2 cellular contexts compared by ENCODE assay signal in genomic region chr19:48637948-48638830, GRCh38.
TF ChIP-seq lines count a peak whose summit lies in the region.

No MANE protein-coding gene starts in this region.

TF ChIP-seq in HCT116, 20 proteins besides CTCF, POLR2A, EP300 and RAD21:
- TF ChIP-seq TCF7L2 (IDR thresholded peaks at IDR 0.05; ENCODE audit: borderline replicate concordance, extremely low read depth, insufficient read depth, insufficient read length): peak; percentile 79
- no peak for TF ChIP-seq CEBPB (IDR thresholded peaks at IDR 0.05; ENCODE audit: low read depth)
- TF ChIP-seq POLR2AphosphoS5 (IDR thresholded peaks at IDR 0.05; ENCODE audit: low read depth, low read length): peak; percentile 72

TF ChIP-seq in SK-N-SH, 30 proteins besides CTCF, POLR2A, EP300 and RAD21:
- no peak for TF ChIP-seq NRF1 (IDR thresholded peaks at IDR 0.05; ENCODE audit: low read depth, low read length)
- TF ChIP-seq MEF2A (IDR thresholded peaks at IDR 0.05; ENCODE audit: borderline replicate concordance, low read depth): no peak
- TF ChIP-seq NFIC (IDR thresholded peaks at IDR 0.05; ENCODE audit: borderline replicate concordance): no peak
- no peak for TF ChIP-seq MXI1 (IDR thresholded peaks at IDR 0.05; ENCODE audit: low read depth, low read length)
- no peak for TF ChIP-seq FOSL2 (IDR thresholded peaks at IDR 0.05; ENCODE audit: borderline replicate concordance, low read depth)
- no peak for TF ChIP-seq ELF1 (IDR thresholded peaks at IDR 0.05)
- TF ChIP-seq RXRA (IDR thresholded peaks at IDR 0.05; ENCODE audit: borderline replicate concordance, low read depth): no peak
- no peak for TF ChIP-seq FOXM1 (IDR thresholded peaks at IDR 0.05; ENCODE audit: low read depth)
- no peak for TF ChIP-seq USF2 (IDR thresholded peaks at IDR 0.05; ENCODE audit: borderline replicate concordance, low read depth, low read length)
- no peak for TF ChIP-seq EZH2phosphoT487 (IDR thresholded peaks at IDR 0.05; ENCODE audit: borderline replicate concordance, low read depth)
- peak; percentile 24; the same call in 1 of the 2 replicates for TF ChIP-seq REST (IDR thresholded peaks at IDR 0.05; ENCODE audit: low read depth, low read length)
- TF ChIP-seq TEAD4 (IDR thresholded peaks at IDR 0.05; ENCODE audit: borderline replicate concordance, insufficient read depth): no peak
- TF ChIP-seq TCF12 (IDR thresholded peaks at IDR 0.05): no peak
- peak; percentile 69; the same call in 1 of the 2 replicates for TF ChIP-seq POLR2AphosphoS5 (IDR thresholded peaks at IDR 0.05; ENCODE audit: low read depth, low read length)
- TF ChIP-seq GABPA (IDR thresholded peaks at IDR 0.05; ENCODE audit: low read depth): no peak
- peak; percentile 67; the same call in 1 of the 2 replicates for TF ChIP-seq TAF1 (IDR thresholded peaks at IDR 0.05; ENCODE audit: borderline replicate concordance, low read depth, low read length)
- TF ChIP-seq GATA2 (CRISPR knock-in tag; IDR thresholded peaks at IDR 0.05): no peak
- TF ChIP-seq USF1 (IDR thresholded peaks at IDR 0.05; ENCODE audit: borderline replicate concordance, low read depth): no peak
- TF ChIP-seq, protein P1, sequence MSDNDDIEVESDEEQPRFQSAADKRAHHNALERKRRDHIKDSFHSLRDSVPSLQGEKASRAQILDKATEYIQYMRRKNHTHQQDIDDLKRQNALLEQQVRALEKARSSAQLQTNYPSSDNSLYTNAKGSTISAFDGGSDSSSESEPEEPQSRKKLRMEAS (IDR thresholded peaks at IDR 0.05; ENCODE audit: low read depth): no peak; the same call in 1 of the 2 replicates
- TF ChIP-seq, protein P2, sequence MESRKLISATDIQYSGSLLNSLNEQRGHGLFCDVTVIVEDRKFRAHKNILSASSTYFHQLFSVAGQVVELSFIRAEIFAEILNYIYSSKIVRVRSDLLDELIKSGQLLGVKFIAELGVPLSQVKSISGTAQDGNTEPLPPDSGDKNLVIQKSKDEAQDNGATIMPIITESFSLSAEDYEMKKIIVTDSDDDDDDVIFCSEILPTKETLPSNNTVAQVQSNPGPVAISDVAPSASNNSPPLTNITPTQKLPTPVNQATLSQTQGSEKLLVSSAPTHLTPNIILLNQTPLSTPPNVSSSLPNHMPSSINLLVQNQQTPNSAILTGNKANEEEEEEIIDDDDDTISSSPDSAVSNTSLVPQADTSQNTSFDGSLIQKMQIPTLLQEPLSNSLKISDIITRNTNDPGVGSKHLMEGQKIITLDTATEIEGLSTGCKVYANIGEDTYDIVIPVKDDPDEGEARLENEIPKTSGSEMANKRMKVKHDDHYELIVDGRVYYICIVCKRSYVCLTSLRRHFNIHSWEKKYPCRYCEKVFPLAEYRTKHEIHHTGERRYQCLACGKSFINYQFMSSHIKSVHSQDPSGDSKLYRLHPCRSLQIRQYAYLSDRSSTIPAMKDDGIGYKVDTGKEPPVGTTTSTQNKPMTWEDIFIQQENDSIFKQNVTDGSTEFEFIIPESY (IDR thresholded peaks at IDR 0.05; ENCODE audit: borderline replicate concordance, low read depth): no peak
- no peak for TF ChIP-seq SMC3 (IDR thresholded peaks at IDR 0.05; ENCODE audit: low read depth, low read length)
- no peak for TF ChIP-seq RCOR1 (IDR thresholded peaks at IDR 0.05; ENCODE audit: low read length)
- no peak for TF ChIP-seq RFX5 (IDR thresholded peaks at IDR 0.05; ENCODE audit: low read length)
- no peak for TF ChIP-seq FOXJ3 (CRISPR knock-in tag; IDR thresholded peaks at IDR 0.05)
- no peak; the same call in 1 of the 2 replicates for TF ChIP-seq JUND (IDR thresholded peaks at IDR 0.05)
- TF ChIP-seq, protein P3, sequence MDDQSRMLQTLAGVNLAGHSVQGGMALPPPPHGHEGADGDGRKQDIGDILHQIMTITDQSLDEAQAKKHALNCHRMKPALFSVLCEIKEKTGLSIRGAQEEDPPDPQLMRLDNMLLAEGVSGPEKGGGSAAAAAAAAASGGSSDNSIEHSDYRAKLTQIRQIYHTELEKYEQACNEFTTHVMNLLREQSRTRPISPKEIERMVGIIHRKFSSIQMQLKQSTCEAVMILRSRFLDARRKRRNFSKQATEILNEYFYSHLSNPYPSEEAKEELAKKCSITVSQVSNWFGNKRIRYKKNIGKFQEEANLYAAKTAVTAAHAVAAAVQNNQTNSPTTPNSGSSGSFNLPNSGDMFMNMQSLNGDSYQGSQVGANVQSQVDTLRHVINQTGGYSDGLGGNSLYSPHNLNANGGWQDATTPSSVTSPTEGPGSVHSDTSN (IDR thresholded peaks at IDR 0.05): no peak
- TF ChIP-seq YY1 (IDR thresholded peaks at IDR 0.05; ENCODE audit: low read depth): no peak
- TF ChIP-seq CHD2 (IDR thresholded peaks at IDR 0.05; ENCODE audit: low read length, partially characterized antibody): peak; percentile 49
- no peak for TF ChIP-seq IRF3 (IDR thresholded peaks at IDR 0.05; ENCODE audit: low read depth, low read length)
- TF ChIP-seq SIN3A (IDR thresholded peaks at IDR 0.05; ENCODE audit: borderline replicate concordance, low read depth, low read length): peak; percentile 62; the same call in 1 of the 2 replicates
TF ChIP-seq in SK-N-SH: peak in this region for 5.
